33 cellular contexts compared by ENCODE assay signal in the genomic region with DNA sequence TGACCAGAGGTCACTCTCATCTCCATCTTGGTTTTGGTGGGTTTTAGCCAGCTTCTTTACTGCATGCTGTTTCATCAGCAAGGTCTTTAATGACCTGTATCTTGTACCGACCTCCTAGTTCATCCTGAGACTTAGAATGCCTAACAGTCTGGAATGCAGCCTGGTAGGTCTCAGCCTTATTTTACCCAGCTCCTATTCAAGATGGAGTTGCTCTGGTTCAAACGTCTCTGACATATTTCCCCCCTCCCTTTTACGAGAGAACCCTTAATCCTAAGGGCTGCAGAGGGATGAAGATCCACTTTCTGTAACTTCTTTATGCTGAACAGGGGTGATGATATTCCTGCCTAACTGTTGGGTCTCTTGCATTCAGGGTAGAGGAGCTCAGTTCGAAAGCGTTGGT.
"Had no signal": no experiment of that assay in that cellular context is flagged by ENCODE, and none has a peak within 500 bp of the region (broad histone marks: within the 10 kb centered on the region; RNA-seq: fewer than 3 reads in every experiment).

No MANE protein-coding gene starts in this region.

- FAIRE-seq: astrocyte, RCC 7860, TTC549 had no signal

- H3K27ac Mint-ChIP-seq: activated CD8-positive, alpha-beta T cell treated with anti-CD3 and anti-CD28 coated beads for 36 hours; activated naive CD4-positive, alpha-beta T cell treated with anti-CD3 and anti-CD28 coated beads, Interleukin-2, amount 50 U/mL, for 72 hours; activated T-cell treated with anti-CD3 and anti-CD28 coated beads, Interleukin-2, amount 50 U/mL, for 72 hours; T-helper 1 cell treated with Interleukin-12 subunit alpha and Interleukin-12 subunit beta and Interleukin-4 antibody, amounts not matched to agents 30 μg/mL and 1 μg/mL, for 36 hours; T-helper 2 cell treated with Interferon-gamma antibody and Interleukin-4, amounts not matched to agents 5 μg/mL and 100 μg/mL, for 36 hours had no signal

- H3K4me3 ChIP-seq: adrenal gland, body of pancreas, breast epithelium, MG63 had no signal

- H3K36me3 Mint-ChIP-seq: activated naive CD4-positive, alpha-beta T cell treated with anti-CD3 and anti-CD28 coated beads, Interleukin-2, amount 50 U/mL, for 72 hours had no signal

- ATAC-seq: activated CD8-positive, alpha-beta T cell treated with anti-CD3 and anti-CD28 coated beads for 36 hours; activated T-cell treated with anti-CD3 and anti-CD28 coated beads, Interleukin-2, amount 50 U/mL, for 72 hours; activated T-helper 17 cell treated with anti-CD3 and anti-CD28 coated beads, Interleukin-2, amount 50 U/mL, for 72 hours; body of pancreas; PC-3 had no signal

- H3K27me3 Mint-ChIP-seq: activated CD8-positive, alpha-beta T cell treated with anti-CD3 and anti-CD28 coated beads for 36 hours; activated T-helper 17 cell treated with anti-CD3 and anti-CD28 coated beads, Interleukin-2, amount 50 U/mL, for 72 hours had no signal

- H3K9me3 ChIP-seq: adrenal gland, body of pancreas, breast epithelium, MG63 had no signal

- H3K36me3 ChIP-seq: adrenal gland, breast epithelium had no signal

- H3K4me3 Mint-ChIP-seq: activated CD8-positive, alpha-beta T cell treated with anti-CD3 and anti-CD28 coated beads for 36 hours; activated T-cell treated with anti-CD3 and anti-CD28 coated beads, Interleukin-2, amount 50 U/mL, for 72 hours; activated T-helper 17 cell treated with anti-CD3 and anti-CD28 coated beads, Interleukin-2, amount 50 U/mL, for 72 hours; T-helper 1 cell treated with Interleukin-12 subunit alpha and Interleukin-12 subunit beta and Interleukin-4 antibody, amounts not matched to agents 30 μg/mL and 1 μg/mL, for 36 hours; T-helper 2 cell treated with Interferon-gamma antibody and Interleukin-4, amounts not matched to agents 5 μg/mL and 100 μg/mL, for 36 hours had no signal

- DNase-seq: activated CD4-positive, alpha-beta T cell treated with anti-CD3 and anti-CD28 coated beads for 1 hour; activated CD4-positive, alpha-beta T cell treated with anti-CD3 and anti-CD28 coated beads for 48 hours; activated CD4-positive, CD25-positive, alpha-beta regulatory T cell; activated CD8-positive, alpha-beta T cell treated with anti-CD3 and anti-CD28 coated beads for 36 hours; activated effector memory CD4-positive, alpha-beta T cell treated with anti-CD3 and anti-CD28 coated beads, Interleukin-2, amount 50 U/mL, for 16 hours; activated naive CD4-positive, alpha-beta T cell treated with Interleukin-2 at 50 U/mL for 16 hours; activated T-cell treated with anti-CD3 and anti-CD28 coated beads, Interleukin-2, amount 50 U/mL, for 1 hour; activated T-cell treated with anti-CD3 and anti-CD28 coated beads, Interleukin-2, amount 50 U/mL, for 72 hours; body of pancreas; Kasumi-1; KG1; MG63; NCI-H1048; NCI-H1105 treated with DMSO at 0.1 percent for 48 hours; NCI-H1436; NCI-H1694; NCI-H1930; NCI-H2081 treated with DMSO at 0.1 percent for 48 hours; NCI-H510A; NCI-H526; NCI-H748 treated with DMSO at 0.1 percent for 48 hours; NK-92 treated with Interleukin-12 subunit alpha and Interleukin-12 subunit beta, amount 100 ng/mL, for 24 hours; PC-3; Right ventricle myocardium superior had no signal

- H3K4me1 ChIP-seq: breast epithelium had no signal

- H3K4me1 Mint-ChIP-seq: activated T-helper 17 cell treated with anti-CD3 and anti-CD28 coated beads, Interleukin-2, amount 50 U/mL, for 72 hours had no signal

- H3K27me3 ChIP-seq: adrenal gland, body of pancreas, breast epithelium, MG63 had no signal

- H3K27ac ChIP-seq: adrenal gland, body of pancreas, breast epithelium had no signal

- H3K9me3 Mint-ChIP-seq: activated CD8-positive, alpha-beta T cell treated with anti-CD3 and anti-CD28 coated beads for 36 hours; activated naive CD4-positive, alpha-beta T cell treated with anti-CD3 and anti-CD28 coated beads, Interleukin-2, amount 50 U/mL, for 72 hours; activated T-cell treated with anti-CD3 and anti-CD28 coated beads, Interleukin-2, amount 50 U/mL, for 72 hours; activated T-helper 17 cell treated with anti-CD3 and anti-CD28 coated beads, Interleukin-2, amount 50 U/mL, for 72 hours; T-helper 1 cell treated with Interleukin-12 subunit alpha and Interleukin-12 subunit beta and Interleukin-4 antibody, amounts not matched to agents 30 μg/mL and 1 μg/mL, for 36 hours; T-helper 2 cell treated with Interferon-gamma antibody and Interleukin-4, amounts not matched to agents 5 μg/mL and 100 μg/mL, for 36 hours had no signal
